In genomic region chr3:161567962-161568361, GRCh38 we compare ENCODE assay signal across 23 cellular contexts.
A peak's percentile ranks its signal among the peaks of the same experiment; 100 is the strongest.
DNase-seq lines count a peak whose midpoint lies in the region; ATAC-seq and TF ChIP-seq lines count a peak whose summit lies in the region.
"Had no signal": no experiment of that assay in that cellular context is flagged by ENCODE, and none has a peak within 500 bp of the region (broad histone marks: within the 10 kb centered on the region; RNA-seq: fewer than 3 reads in every experiment).

No MANE protein-coding gene starts in this region.

- peak; percentile 73 for DNase-seq in GM03348 (ENCODE audit: low spot score)
- DNase-seq in fibroblast of peridontal ligament (ENCODE audit: extremely low read depth), result peak; percentile 2
- DNase-seq in smooth muscle cell of the brain vasculature (ENCODE audit: low read depth, low spot score), result peak; percentile 12
- DNase-seq in mammary epithelial cell, result no peak
- DNase-seq: activated CD4-positive, alpha-beta T cell treated with anti-CD3 and anti-CD28 coated beads, Interleukin-2, amount 10 ng/mL, durations not matched to agents 7 days and 5 days; activated gamma-delta T cell; adrenal gland; DMS79; left cardiac atrium; natural killer cell; NCI-H1694; NCI-H748 treated with DMSO at 0.1 percent for 48 hours; PC-3; posterior cingulate gyrus; SHP77 treated with DMSO at 0.1 percent for 48 hours; sigmoid colon; stimulated activated CD4-positive, alpha-beta T cell treated with anti-CD3 and anti-CD28 coated beads, Interleukin-2, amount 100 ng/mL, for 24 hours; stimulated activated naive B cell treated with anti-CD40 and anti-IgM and Interleukin-4, amounts not matched to agents 10 μg/mL and 1 μg/mL and 100 μg/mL, for 72 hours; T-cell had no signal

- H3K4me1 ChIP-seq in OCI-LY3 (ENCODE audit: low read length), result peaks cover 12% of the 10 kb centered on the region
- H3K4me1 ChIP-seq in mammary epithelial cell (ENCODE audit: insufficient read depth, low read length), result no peaks in the 10 kb centered on the region
- H3K4me1 ChIP-seq: adrenal gland, sigmoid colon had no signal

- H4K20me1 ChIP-seq in OCI-LY3 (ENCODE audit: insufficient read depth, low read length), result no peaks in the 10 kb centered on the region
- H4K20me1 ChIP-seq in mammary epithelial cell (ENCODE audit: insufficient read depth, low read length), result no peaks in the 10 kb centered on the region

- dilution Hi-C loops in mammary epithelial cell (cut with HindIII; ENCODE audit: low sequenced_read_pairs), result no loop called here

- CTCF ChIA-PET in mammary epithelial cell (lab: Charles Lee; ENCODE audit: low non-redundant PET), result no interaction called here

- H3K4me2 ChIP-seq in OCI-LY3 (ENCODE audit: low read length), result 0 out of 2 replicates have a peak overlapping the region, but pooled peaks have one; percentile 5
- no peak overlapping the region for H3K4me2 ChIP-seq in mammary epithelial cell (ENCODE audit: insufficient read depth, low read depth, low read length)

- H3K36me3 ChIP-seq in OCI-LY3 (replicated peaks; ENCODE audit: low read depth, low read length), result no peaks in the 10 kb centered on the region
- no peaks in the 10 kb centered on the region for H3K36me3 ChIP-seq in mammary epithelial cell (ENCODE audit: insufficient read depth, low read length)
- H3K36me3 ChIP-seq: adrenal gland, sigmoid colon had no signal

- no peak overlapping the region for H3K27ac ChIP-seq in OCI-LY3 (ENCODE audit: low read length)
- no peak overlapping the region for H3K27ac ChIP-seq in mammary epithelial cell (ENCODE audit: insufficient read depth, low read depth, low read length)
- H3K27ac ChIP-seq: adrenal gland, sigmoid colon had no signal

- H3K9ac ChIP-seq in OCI-LY3 (ENCODE audit: low read length), result no peak overlapping the region
- no peak overlapping the region for H3K9ac ChIP-seq in mammary epithelial cell (ENCODE audit: insufficient read depth, low read length)

- intact Hi-C loops in mammary epithelial cell (cut with micrococcal nuclease), result no loop called here

- no TSS peak for BruUV-seq in mammary epithelial cell (replicated peaks; lab: Mats Ljungman, UMichigan)

- TF ChIP-seq CTCF in OCI-LY3 (IDR thresholded peaks at IDR 0.05; ENCODE audit: low read depth, low read length), result no peak
- TF ChIP-seq CTCF in mammary epithelial cell (conservative IDR thresholded peaks at IDR 0.05 in 1 of 2, IDR thresholded peaks at IDR 0.05 in 1 of 2; ENCODE audit: extremely low read depth in 1 of 2, insufficient read depth in 1 of 2, low read depth in 1 of 2, low read length in 2 of 2), result no peak

- in situ Hi-C loops in mammary epithelial cell (cut with MboI; ENCODE audit: low sequenced_read_pairs in 2 of 2), result no loop called here

- ATAC-seq in HG03196 (IDR thresholded peaks at IDR 0.05; ENCODE audit: unreplicated experiment) (no peak), HG02885 (IDR thresholded peaks at IDR 0.05; ENCODE audit: poor library complexity, unreplicated experiment) (no peak)
- ATAC-seq: K562; left cardiac atrium; natural killer cell; PC-3; stimulated activated naive B cell treated with anti-CD40 and anti-IgM and Interleukin-4, amounts not matched to agents 10 μg/mL and 1 μg/mL and 100 μg/mL, for 72 hours; T-cell had no signal

- H3K4me3 ChIP-seq in OCI-LY3 (ENCODE audit: low read length), result no peak overlapping the region
- no peak overlapping the region for H3K4me3 ChIP-seq in mammary epithelial cell (replicated peaks in 1 of 3; ENCODE audit: insufficient read depth in 1 of 3, low read depth in 2 of 3, low read length in 3 of 3)
- H3K4me3 ChIP-seq: adrenal gland, K562, sigmoid colon had no signal

- H2AFZ ChIP-seq in OCI-LY3 (ENCODE audit: low read depth, low read length) (no peak overlapping the region), mammary epithelial cell (ENCODE audit: low read depth, low read length) (no peak overlapping the region)

- H3K9me3 ChIP-seq in OCI-LY3 (ENCODE audit: insufficient read depth, low read length), result no peaks in the 10 kb centered on the region
- no peaks in the 10 kb centered on the region for H3K9me3 ChIP-seq in mammary epithelial cell (replicated peaks; ENCODE audit: insufficient read depth, low read length)
- H3K9me3 ChIP-seq: adrenal gland, sigmoid colon had no signal

- H3K79me2 ChIP-seq in OCI-LY3 (ENCODE audit: low read length) (no peaks in the 10 kb centered on the region), mammary epithelial cell (ENCODE audit: insufficient read depth, low read length) (no peaks in the 10 kb centered on the region)

- WGBS in mammary epithelial cell (ENCODE audit: low coverage, missing lambda C conversion rate), result 85% methylated on average over 2 of the region's 2 CpGs

- H3K27me3 ChIP-seq in OCI-LY3 (ENCODE audit: low read depth, low read length), result no peaks in the 10 kb centered on the region
- H3K27me3 ChIP-seq in mammary epithelial cell (ENCODE audit: insufficient read depth, low read length), result no peaks in the 10 kb centered on the region
- H3K27me3 ChIP-seq: adrenal gland, sigmoid colon had no signal
